1 cellular context compared by ENCODE assay signal in the genomic region with DNA sequence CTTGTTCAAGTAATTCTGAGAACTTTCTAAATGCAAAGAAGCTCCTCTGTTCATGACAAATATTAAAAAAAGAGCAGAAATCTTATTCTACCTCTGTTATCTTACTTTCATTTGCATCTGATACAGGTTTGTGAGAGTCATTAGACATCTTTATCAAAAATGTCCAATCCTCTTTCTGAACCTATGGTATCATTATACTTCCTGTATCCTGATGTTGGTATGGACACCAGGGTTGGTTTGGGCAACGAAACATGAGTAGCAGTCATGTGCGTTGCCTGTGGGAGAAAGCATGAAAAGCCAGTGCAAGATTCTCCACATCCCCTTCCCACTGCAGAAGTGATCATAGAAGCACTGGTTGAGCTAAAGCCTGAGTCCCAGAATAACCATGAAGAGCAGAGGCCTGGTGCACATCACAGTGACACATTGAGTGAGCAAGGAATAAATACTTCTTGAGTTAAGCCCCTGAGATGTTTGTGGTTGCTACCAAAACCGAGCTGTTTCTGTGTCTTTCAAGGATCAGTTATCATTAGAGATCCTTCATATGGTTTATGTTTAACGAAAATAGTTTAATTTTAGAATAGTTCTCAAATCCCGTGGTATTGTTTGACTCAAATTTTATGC.
TF ChIP-seq lines count a peak whose summit lies in the region.

No MANE protein-coding gene starts in this region.

TF ChIP-seq in SK-N-SH, 30 proteins besides CTCF, POLR2A, EP300 and RAD21 (continued from another document):
- TF ChIP-seq YY1 (IDR thresholded peaks at IDR 0.05; ENCODE audit: low read depth) = no peak
- TF ChIP-seq, protein P1, sequence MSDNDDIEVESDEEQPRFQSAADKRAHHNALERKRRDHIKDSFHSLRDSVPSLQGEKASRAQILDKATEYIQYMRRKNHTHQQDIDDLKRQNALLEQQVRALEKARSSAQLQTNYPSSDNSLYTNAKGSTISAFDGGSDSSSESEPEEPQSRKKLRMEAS (IDR thresholded peaks at IDR 0.05; ENCODE audit: low read depth) = no peak
- TF ChIP-seq ELF1 (IDR thresholded peaks at IDR 0.05) = no peak
- no peak for TF ChIP-seq POLR2AphosphoS5 (IDR thresholded peaks at IDR 0.05; ENCODE audit: low read depth, low read length)
- TF ChIP-seq, protein P2, sequence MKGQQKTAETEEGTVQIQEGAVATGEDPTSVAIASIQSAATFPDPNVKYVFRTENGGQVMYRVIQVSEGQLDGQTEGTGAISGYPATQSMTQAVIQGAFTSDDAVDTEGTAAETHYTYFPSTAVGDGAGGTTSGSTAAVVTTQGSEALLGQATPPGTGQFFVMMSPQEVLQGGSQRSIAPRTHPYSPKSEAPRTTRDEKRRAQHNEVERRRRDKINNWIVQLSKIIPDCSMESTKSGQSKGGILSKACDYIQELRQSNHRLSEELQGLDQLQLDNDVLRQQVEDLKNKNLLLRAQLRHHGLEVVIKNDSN (IDR thresholded peaks at IDR 0.05; ENCODE audit: borderline replicate concordance, low read depth) = no peak
- TF ChIP-seq RXRA (IDR thresholded peaks at IDR 0.05; ENCODE audit: borderline replicate concordance, low read depth) = no peak
- no peak for TF ChIP-seq MEF2A (IDR thresholded peaks at IDR 0.05; ENCODE audit: borderline replicate concordance, low read depth)
- TF ChIP-seq, protein P3, sequence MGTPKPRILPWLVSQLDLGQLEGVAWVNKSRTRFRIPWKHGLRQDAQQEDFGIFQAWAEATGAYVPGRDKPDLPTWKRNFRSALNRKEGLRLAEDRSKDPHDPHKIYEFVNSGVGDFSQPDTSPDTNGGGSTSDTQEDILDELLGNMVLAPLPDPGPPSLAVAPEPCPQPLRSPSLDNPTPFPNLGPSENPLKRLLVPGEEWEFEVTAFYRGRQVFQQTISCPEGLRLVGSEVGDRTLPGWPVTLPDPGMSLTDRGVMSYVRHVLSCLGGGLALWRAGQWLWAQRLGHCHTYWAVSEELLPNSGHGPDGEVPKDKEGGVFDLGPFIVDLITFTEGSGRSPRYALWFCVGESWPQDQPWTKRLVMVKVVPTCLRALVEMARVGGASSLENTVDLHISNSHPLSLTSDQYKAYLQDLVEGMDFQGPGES (IDR thresholded peaks at IDR 0.05; ENCODE audit: low read depth, low read length) = no peak
- TF ChIP-seq, protein P4, sequence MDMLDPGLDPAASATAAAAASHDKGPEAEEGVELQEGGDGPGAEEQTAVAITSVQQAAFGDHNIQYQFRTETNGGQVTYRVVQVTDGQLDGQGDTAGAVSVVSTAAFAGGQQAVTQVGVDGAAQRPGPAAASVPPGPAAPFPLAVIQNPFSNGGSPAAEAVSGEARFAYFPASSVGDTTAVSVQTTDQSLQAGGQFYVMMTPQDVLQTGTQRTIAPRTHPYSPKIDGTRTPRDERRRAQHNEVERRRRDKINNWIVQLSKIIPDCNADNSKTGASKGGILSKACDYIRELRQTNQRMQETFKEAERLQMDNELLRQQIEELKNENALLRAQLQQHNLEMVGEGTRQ (IDR thresholded peaks at IDR 0.05; ENCODE audit: borderline replicate concordance, low read depth, low read length) = no peak
- no peak for TF ChIP-seq FOSL2 (IDR thresholded peaks at IDR 0.05; ENCODE audit: borderline replicate concordance, low read depth)
